In the genomic region with DNA sequence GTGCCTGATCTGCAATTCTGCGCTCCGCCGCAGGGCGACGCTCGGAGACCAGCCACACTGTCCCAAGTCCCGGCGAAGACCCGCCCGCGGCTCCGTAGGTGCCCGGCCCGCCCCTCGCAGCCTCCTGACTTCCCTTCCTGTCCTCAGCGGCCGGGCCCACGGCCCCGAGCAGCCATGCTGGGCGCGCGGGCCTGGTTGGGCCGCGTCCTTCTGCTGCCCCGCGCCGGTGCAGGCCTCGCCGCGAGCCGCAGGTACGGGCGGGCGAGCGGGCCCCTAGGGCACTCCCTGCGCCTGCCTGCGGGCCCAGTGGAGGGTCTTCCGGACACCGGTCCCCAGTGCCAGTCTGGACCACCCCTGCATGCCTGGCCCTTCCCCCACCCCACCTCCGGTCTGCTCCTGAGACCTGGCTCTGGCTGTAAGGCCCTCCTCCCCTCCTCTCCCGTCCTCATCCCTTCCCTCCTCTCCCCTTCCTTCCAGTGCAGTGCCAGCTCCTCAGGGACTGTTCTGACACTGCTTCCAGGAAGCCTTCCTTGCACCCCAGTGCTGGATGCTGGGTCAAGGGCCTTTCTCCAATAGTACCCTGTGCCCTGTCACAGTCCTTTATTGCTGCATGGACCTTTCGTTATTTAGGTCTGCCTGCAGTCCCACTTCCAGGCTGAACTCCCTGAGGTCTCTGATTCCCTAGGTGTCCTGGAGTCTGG, we compare ENCODE assay signal across 8 cellular contexts. TPM values are rescaled to one million over a fixed set of nuclear protein-coding genes. Genes with fewer than 3 reads are reported as not detected.
DNase-seq lines count a peak whose midpoint lies in the region; ATAC-seq and FAIRE-seq lines count a peak whose summit lies in the region.

A gene (plus strand): TSS at position 140 of the 701 bp plus-strand sequence. CDS start 35 bp downstream, at position 175.

- peaks cover 4% of the 10 kb centered on the region for H3K36me3 Mint-ChIP-seq in IgD-negative memory B cell
- peaks cover 0 to 5% (median 0%) of the 10 kb centered on the region in 3 donors for H3K36me3 Mint-ChIP-seq in naive thymus-derived CD8-positive, alpha-beta T cell
- peaks cover 3 to 14% of the 10 kb centered on the region in 2 donors for H3K36me3 Mint-ChIP-seq in stimulated activated naive B cell treated with anti-CD40 and anti-IgM and Interleukin-4, amounts not matched to agents 10 μg/mL and 1 μg/mL and 100 μg/mL, for 72 hours

- peak within 1 kb of the TSS; percentile 72 to 94 (median 82) for H3K4me3 Mint-ChIP-seq in IgD-negative memory B cell
- peak within 1 kb of the TSS; percentile 72 to 85 (median 78) for H3K4me3 Mint-ChIP-seq in naive thymus-derived CD8-positive, alpha-beta T cell
- H3K4me3 Mint-ChIP-seq in stimulated activated naive B cell treated with anti-CD40 and anti-IgM and Interleukin-4, amounts not matched to agents 10 μg/mL and 1 μg/mL and 100 μg/mL, for 72 hours = peak within 1 kb of the TSS; percentile 83 to 87

- peak within 1 kb of the TSS in 2 of 3 donors; percentile 9 to 90 for H3K27ac Mint-ChIP-seq in IgD-negative memory B cell
- H3K27ac Mint-ChIP-seq in naive thymus-derived CD8-positive, alpha-beta T cell = peak within 1 kb of the TSS; percentile 43 to 88 (median 70)
- H3K27ac Mint-ChIP-seq in stimulated activated naive B cell treated with anti-CD40 and anti-IgM and Interleukin-4, amounts not matched to agents 10 μg/mL and 1 μg/mL and 100 μg/mL, for 72 hours = peak within 1 kb of the TSS; percentile 75

- H3K27me3 Mint-ChIP-seq in IgD-negative memory B cell = no peaks in the 10 kb centered on the region
- H3K27me3 Mint-ChIP-seq in naive thymus-derived CD8-positive, alpha-beta T cell = peaks cover 0 to 12% (median 6%) of the 10 kb centered on the region in 5 donors
- H3K27me3 Mint-ChIP-seq in stimulated activated naive B cell treated with anti-CD40 and anti-IgM and Interleukin-4, amounts not matched to agents 10 μg/mL and 1 μg/mL and 100 μg/mL, for 72 hours = peaks cover 12 to 25% of the 10 kb centered on the region in 2 donors

- ATAC-seq in GM21515 (IDR thresholded peaks at IDR 0.05; ENCODE audit: unreplicated experiment) = peak; percentile 63
- peak; percentile 83 to 89 for ATAC-seq in naive thymus-derived CD8-positive, alpha-beta T cell
- peak; percentile 90 to 92 for ATAC-seq in stimulated activated naive B cell treated with anti-CD40 and anti-IgM and Interleukin-4, amounts not matched to agents 10 μg/mL and 1 μg/mL and 100 μg/mL, for 72 hours (replicated peaks)

- POLR2A ChIA-PET in naive thymus-derived CD8-positive, alpha-beta T cell (lab: Charles Lee) = interaction anchor here (0.6 kb wide), 1 partner anchor 304 kb away, joined by 3 read pairs; no protein-coding TSS in a partner anchor

- peak; percentile 4 for FAIRE-seq in RCC 7860 (lab: Jason Lieb, UNC)

- peaks cover 11 to 13% (median 12%) of the 10 kb centered on the region in 3 donors for H3K4me1 Mint-ChIP-seq in IgD-negative memory B cell
- H3K4me1 Mint-ChIP-seq in naive thymus-derived CD8-positive, alpha-beta T cell = peaks cover 13 to 23% (median 23%) of the 10 kb centered on the region in 4 donors
- peaks cover 13 to 20% of the 10 kb centered on the region in 2 donors for H3K4me1 Mint-ChIP-seq in stimulated activated naive B cell treated with anti-CD40 and anti-IgM and Interleukin-4, amounts not matched to agents 10 μg/mL and 1 μg/mL and 100 μg/mL, for 72 hours

- H3K9me3 Mint-ChIP-seq in IgD-negative memory B cell = peaks cover 0 to 1% (median 0%) of the 10 kb centered on the region in 3 donors
- H3K9me3 Mint-ChIP-seq in naive thymus-derived CD8-positive, alpha-beta T cell = no peaks in the 10 kb centered on the region
- H3K9me3 Mint-ChIP-seq in stimulated activated naive B cell treated with anti-CD40 and anti-IgM and Interleukin-4, amounts not matched to agents 10 μg/mL and 1 μg/mL and 100 μg/mL, for 72 hours = no peaks in the 10 kb centered on the region

- DNase-seq in DMS 273 treated with DMSO at 0.1 percent for 48 hours (lab: John Stamatoyannopoulos, UW) = peak; percentile 77
- peak; percentile 80 for DNase-seq in RCC 7860 (ENCODE audit: low spot score)
- peak; percentile 71 for DNase-seq in activated T-helper 1 cell treated with Interleukin-2 at 50 U/mL for 16 hours (ENCODE audit: low read depth)
- peak; percentile 90 for DNase-seq in fibroblast of gingiva (ENCODE audit: low read depth)
- DNase-seq in naive thymus-derived CD8-positive, alpha-beta T cell = peak; percentile 77 to 92 (median 82)
- DNase-seq in stimulated activated naive B cell treated with anti-CD40 and anti-IgM and Interleukin-4, amounts not matched to agents 10 μg/mL and 1 μg/mL and 100 μg/mL, for 72 hours = peak; percentile 78

RNA-seq across cellular contexts. Expression of the gene that starts here (rescaled TPM):
- polyA plus RNA-seq in IgD-negative memory B cell = 12.8 TPM
- total RNA-seq in naive thymus-derived CD8-positive, alpha-beta T cell = 10 to 100 TPM; 33.2 to 39.8 TPM
- 1 to 10 TPM; 6.9 to 8.9 (median 7.5) TPM for polyA plus RNA-seq in naive thymus-derived CD8-positive, alpha-beta T cell

Comparison
In these comparisons a context has a peak if more than half of its experiments do, and no peak if none do; other contexts are left out.
1. Peak in every context shown above with its lines: DNase-seq and ATAC-seq.